In genomic region chr9:2465921-2466460, GRCh38 we compare ENCODE assay signal across 9 cellular contexts.
DNase-seq lines count a peak whose midpoint lies in the region; ATAC-seq, FAIRE-seq and TF ChIP-seq lines count a peak whose summit lies in the region.
"Had no signal": no experiment of that assay in that cellular context is flagged by ENCODE, and none has a peak within 500 bp of the region (broad histone marks: within the 10 kb centered on the region; RNA-seq: fewer than 3 reads in every experiment).

No MANE protein-coding gene starts in this region.

- no peaks in the 10 kb centered on the region for H3K36me3 ChIP-seq in lower lobe of right lung
- H3K36me3 ChIP-seq: HAP-1 had no signal

- peaks cover 12% of the 10 kb centered on the region for H3K4me1 Mint-ChIP-seq in progenitor cell of endocrine pancreas (ENCODE audit: low read depth)

- H3K4me3 ChIP-seq in lower lobe of right lung = no peak overlapping the region
- H3K4me3 ChIP-seq: HAP-1 had no signal

- no peaks in the 10 kb centered on the region for H3K9me3 ChIP-seq in lower lobe of right lung
- H3K9me3 ChIP-seq: HAP-1 had no signal

- H3K9me3 Mint-ChIP-seq in progenitor cell of endocrine pancreas (ENCODE audit: low read depth) = peaks cover 9% of the 10 kb centered on the region

- no peaks in the 10 kb centered on the region for H3K27me3 Mint-ChIP-seq in progenitor cell of endocrine pancreas

- intact Hi-C loops in lower lobe of right lung (cut with DNase I) = no loop called here

- no peak overlapping the region for H3K27ac ChIP-seq in lower lobe of right lung

- DNase-seq in Daoy (ENCODE audit: low read depth) (peak; percentile 58), RCC 7860 (ENCODE audit: low spot score) (peak; percentile 66), progenitor cell of endocrine pancreas (ENCODE audit: low spot score, unreplicated experiment) (no peak), SK-N-DZ (ENCODE audit: low spot score) (no peak), lower lobe of right lung (no peak), NCI-H1105 treated with DMSO at 0.1 percent for 48 hours (lab: John Stamatoyannopoulos, UW) (no peak)

- peak overlapping the region; percentile 82 for H3K27ac Mint-ChIP-seq in progenitor cell of endocrine pancreas

- H3K27me3 ChIP-seq in lower lobe of right lung (ENCODE audit: low read depth) = no peaks in the 10 kb centered on the region

- H3K4me1 ChIP-seq in lower lobe of right lung = no peaks in the 10 kb centered on the region

- peak; percentile 74 for FAIRE-seq in RCC 7860 (lab: Jason Lieb, UNC)

- no peak overlapping the region for H3K4me3 Mint-ChIP-seq in progenitor cell of endocrine pancreas (ENCODE audit: low read depth)

- ATAC-seq in GM19397 (IDR thresholded peaks at IDR 0.05; ENCODE audit: unreplicated experiment) = peak; percentile 99
- ATAC-seq in HG03159 (IDR thresholded peaks at IDR 0.05; ENCODE audit: unreplicated experiment) = peak; percentile 100
- ATAC-seq in lower lobe of right lung = no peak

- TF ChIP-seq CTCF in progenitor cell of endocrine pancreas (IDR thresholded peaks at IDR 0.05; ENCODE audit: unreplicated experiment) (no peak), lower lobe of right lung (IDR thresholded peaks at IDR 0.05) (no peak)

- H3K36me3 Mint-ChIP-seq in progenitor cell of endocrine pancreas (ENCODE audit: insufficient read depth) = peaks cover 3% of the 10 kb centered on the region

Comparison
In these comparisons a context has a peak if more than half of its experiments do, and no peak if none do; other contexts are left out.
1. DNase-seq: peak in Daoy (single experiment) and RCC 7860 (single experiment); none in progenitor cell of endocrine pancreas (single experiment), SK-N-DZ (single experiment), lower lobe of right lung (single experiment) and NCI-H1105 treated with DMSO at 0.1 percent for 48 hours (single experiment).
2. ATAC-seq: peak in GM19397 (single experiment) and HG03159 (single experiment); none in lower lobe of right lung (0 of 2).